Comparison of ENCODE assay signal across 25 cellular contexts in the genomic region with DNA sequence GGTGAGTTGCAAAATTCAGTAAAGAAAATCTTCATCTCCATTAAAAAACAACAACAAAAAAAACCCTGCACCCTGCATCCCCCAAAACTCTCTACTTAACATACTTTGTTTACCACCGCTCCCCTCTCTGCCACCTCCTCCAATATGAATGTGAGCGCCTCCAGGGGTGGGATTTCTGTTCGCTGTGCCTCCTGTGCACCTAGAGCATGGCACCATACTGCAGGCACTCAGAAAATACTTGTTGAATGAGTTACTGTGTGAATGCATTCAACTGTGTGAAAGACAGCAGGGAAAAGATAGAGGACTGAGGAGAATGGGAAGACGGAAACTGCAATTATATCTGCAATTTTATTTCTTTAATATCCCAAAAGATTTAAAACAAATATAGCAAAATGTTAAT. TPM values are rescaled to one million over a fixed set of nuclear protein-coding genes. Genes with fewer than 3 reads are reported as not detected.
DNase-seq lines count a peak whose midpoint lies in the region; ATAC-seq and TF ChIP-seq lines count a peak whose summit lies in the region.
"Had no signal": no experiment of that assay in that cellular context is flagged by ENCODE, and none has a peak within 500 bp of the region (broad histone marks: within the 10 kb centered on the region; RNA-seq: fewer than 3 reads in every experiment).

No MANE protein-coding gene starts in this region.

- H3T11ph ChIP-seq in H9 (ENCODE audit: low read length), result no peak overlapping the region

- H3K4me1 ChIP-seq in H9 (ENCODE audit: insufficient read depth, low read length), result peaks cover 6% of the 10 kb centered on the region; the same call in 1 of the 2 replicates

- H2AFZ ChIP-seq in H9 (ENCODE audit: low read length), result no peak overlapping the region

- H2AK5ac ChIP-seq in H9 (ENCODE audit: insufficient read length, low read length), result no peak overlapping the region

- H2BK120ac ChIP-seq in H9 (ENCODE audit: low read depth, low read length, poor library complexity, severe bottlenecking), result no peak overlapping the region

- CTCF ChIA-PET in activated CD8-positive, alpha-beta T cell treated with anti-CD3 and anti-CD28 coated beads for 36 hours (lab: Charles Lee), result no interaction called here
- CTCF ChIA-PET in activated CD8-positive, alpha-beta T cell treated with anti-CD3 and anti-CD28 coated beads, Interleukin-2, amount 10 ng/mL, durations not matched to agents 7 days and 5 days (lab: Charles Lee), result no interaction called here
- CTCF ChIA-PET in T-cell (lab: Charles Lee), result interaction anchor here in 1 of 2 donors (0.9 kb wide), 1 partner anchor 12 kb away, joined by 3 read pairs; no protein-coding TSS in a partner anchor

- no peak for TF ChIP-seq CTCF in activated CD8-positive, alpha-beta T cell treated with anti-CD3 and anti-CD28 coated beads for 36 hours (IDR thresholded peaks at IDR 0.05)
- TF ChIP-seq CTCF in H9 (conservative IDR thresholded peaks at IDR 0.05) (peak; percentile 22; the same call in 1 of the 3 replicates), lower leg skin (IDR thresholded peaks at IDR 0.05) (no peak)

- peaks cover 61% of the 10 kb centered on the region for H3K4me1 Mint-ChIP-seq in activated CD8-positive, alpha-beta T cell treated with anti-CD3 and anti-CD28 coated beads for 36 hours (ENCODE audit: low read depth)
- peaks cover 56% of the 10 kb centered on the region for H3K4me1 Mint-ChIP-seq in activated CD8-positive, alpha-beta T cell treated with anti-CD3 and anti-CD28 coated beads, Interleukin-2, amount 10 ng/mL, durations not matched to agents 7 days and 5 days (ENCODE audit: low read depth)
- H3K4me1 Mint-ChIP-seq in H9 (peaks cover 58 to 70% of the 10 kb centered on the region in 2 experiments), T-cell (peaks cover 56 to 67% (median 62%) of the 10 kb centered on the region in 3 donors)
- peaks cover 26% of the 10 kb centered on the region for H3K4me1 Mint-ChIP-seq in activated T-helper 17 cell treated with anti-CD3 and anti-CD28 coated beads, Interleukin-2, amount 50 U/mL, for 72 hours
- peaks cover 26 to 66% (median 59%) of the 10 kb centered on the region in 4 donors for H3K4me1 Mint-ChIP-seq in naive thymus-derived CD8-positive, alpha-beta T cell

- no peak overlapping the region for H3K18ac ChIP-seq in H9 (ENCODE audit: insufficient read length, low read depth, low read length)

- no peak for DNase-seq in activated CD8-positive, alpha-beta T cell treated with anti-CD3 and anti-CD28 coated beads for 36 hours
- no peak for DNase-seq in activated CD8-positive, alpha-beta T cell treated with anti-CD3 and anti-CD28 coated beads, Interleukin-2, amount 10 ng/mL, durations not matched to agents 7 days and 5 days
- DNase-seq in H9, result no peak
- no peak for DNase-seq in naive thymus-derived CD8-positive, alpha-beta T cell
- no peak for DNase-seq in lower leg skin (ENCODE audit: low spot score in 2 of 2)
- DNase-seq in epidermal melanocyte (ENCODE audit: insufficient read length, low spot score), result no peak
- no peak for DNase-seq in T-cell
- DNase-seq: activated CD4-positive, alpha-beta T cell treated with anti-CD3 and anti-CD28 coated beads, Interleukin-2, amount 50 U/mL, for 4 hours; DMS 273 treated with DMSO at 0.1 percent for 48 hours; effector CD8-positive, alpha-beta T cell; head of caudate nucleus; IMR-90; MG63; NCI-H146; NCI-H2227 treated with DMSO at 0.1 percent for 48 hours; NK-92 treated with Interleukin-12 subunit alpha and Interleukin-12 subunit beta, amount 100 ng/mL, for 24 hours; RPMI8226; tibial artery had no signal

- H3K9me3 ChIP-seq in H9 (ENCODE audit: control insufficient read depth, low read depth, low read length), result no peaks in the 10 kb centered on the region
- H3K9me3 ChIP-seq: BLaER1 treated with 17β-estradiol and CSF1 and Interleukin-3, amounts not matched to agents 10 nM and 100 nM; MG63; tibial artery had no signal

- H3K14ac ChIP-seq in H9 (ENCODE audit: insufficient read depth, low read length), result no peak overlapping the region

- H3K27me3 ChIP-seq in H9 (ENCODE audit: insufficient read depth, low read length), result no peaks in the 10 kb centered on the region
- H3K27me3 ChIP-seq: BLaER1 treated with 17β-estradiol and CSF1 and Interleukin-3, amounts not matched to agents 10 nM and 100 nM; MG63; tibial artery had no signal

- H4K8ac ChIP-seq in H9 (replicated peaks; ENCODE audit: insufficient read length, low read depth, low read length), result no peak overlapping the region

- H2BK5ac ChIP-seq in H9 (ENCODE audit: insufficient read length, low read length), result no peak overlapping the region

- H2BK12ac ChIP-seq in H9 (ENCODE audit: insufficient read length, low read depth, low read length), result no peak overlapping the region

- intact Hi-C loops in activated CD8-positive, alpha-beta T cell treated with anti-CD3 and anti-CD28 coated beads for 36 hours (cut with micrococcal nuclease), result no loop called here
- intact Hi-C loops in lower leg skin (cut with DNase I; ENCODE audit: low total_unique reads), result no loop called here

- H3K79me1 ChIP-seq in H9 (ENCODE audit: insufficient read depth, low read depth, low read length, poor library complexity, severe bottlenecking), result no peaks in the 10 kb centered on the region

- no peak overlapping the region for H3K27ac ChIP-seq in H9 (ENCODE audit: insufficient read length, low read depth, low read length)
- H3K27ac ChIP-seq: BLaER1 treated with 17β-estradiol and CSF1 and Interleukin-3, amounts not matched to agents 10 nM and 100 nM; tibial artery had no signal

- H2BK15ac ChIP-seq in H9 (ENCODE audit: low read depth, low read length), result no peak overlapping the region

- no peaks in the 10 kb centered on the region for H3K9me3 Mint-ChIP-seq in activated CD8-positive, alpha-beta T cell treated with anti-CD3 and anti-CD28 coated beads for 36 hours
- no peaks in the 10 kb centered on the region for H3K9me3 Mint-ChIP-seq in activated CD8-positive, alpha-beta T cell treated with anti-CD3 and anti-CD28 coated beads, Interleukin-2, amount 10 ng/mL, durations not matched to agents 7 days and 5 days (ENCODE audit: insufficient read depth)
- H3K9me3 Mint-ChIP-seq in H9 (no peaks in the 10 kb centered on the region), T-cell (no peaks in the 10 kb centered on the region)
- no peaks in the 10 kb centered on the region for H3K9me3 Mint-ChIP-seq in activated T-helper 17 cell treated with anti-CD3 and anti-CD28 coated beads, Interleukin-2, amount 50 U/mL, for 72 hours
- no peaks in the 10 kb centered on the region for H3K9me3 Mint-ChIP-seq in naive thymus-derived CD8-positive, alpha-beta T cell
- H3K9me3 Mint-ChIP-seq: central memory CD8-positive, alpha-beta T cell; stimulated activated memory B cell treated with anti-CD40 and anti-IgM and Interleukin-4, amounts not matched to agents 10 μg/mL and 1 μg/mL and 100 μg/mL, for 72 hours had no signal

- no peaks in the 10 kb centered on the region for H3K27me3 Mint-ChIP-seq in activated CD8-positive, alpha-beta T cell treated with anti-CD3 and anti-CD28 coated beads for 36 hours
- H3K27me3 Mint-ChIP-seq in activated CD8-positive, alpha-beta T cell treated with anti-CD3 and anti-CD28 coated beads, Interleukin-2, amount 10 ng/mL, durations not matched to agents 7 days and 5 days (ENCODE audit: low read depth), result no peaks in the 10 kb centered on the region
- H3K27me3 Mint-ChIP-seq in H9 (ENCODE audit: low read depth) (no peaks in the 10 kb centered on the region), T-cell (no peaks in the 10 kb centered on the region)
- no peaks in the 10 kb centered on the region for H3K27me3 Mint-ChIP-seq in activated T-helper 17 cell treated with anti-CD3 and anti-CD28 coated beads, Interleukin-2, amount 50 U/mL, for 72 hours
- H3K27me3 Mint-ChIP-seq in naive thymus-derived CD8-positive, alpha-beta T cell, result no peaks in the 10 kb centered on the region
- H3K27me3 Mint-ChIP-seq: central memory CD8-positive, alpha-beta T cell; stimulated activated memory B cell treated with anti-CD40 and anti-IgM and Interleukin-4, amounts not matched to agents 10 μg/mL and 1 μg/mL and 100 μg/mL, for 72 hours had no signal

- peaks cover 9% of the 10 kb centered on the region for H3K23me2 ChIP-seq in H9 (ENCODE audit: insufficient read length, low read depth, low read length, poor library complexity, severe bottlenecking)

- WGBS in H9 (ENCODE audit: extremely low coverage, insufficient read length, low lambda C conversion rate), result no CpG with 5 or more reads among the region's 4 CpGs
- 94% methylated on average over 4 of the region's 4 CpGs for WGBS in lower leg skin, 2 donors

- no peak overlapping the region for H2BK20ac ChIP-seq in H9 (ENCODE audit: low read depth, low read length, poor library complexity, severe bottlenecking)

- no peak overlapping the region for H3K23ac ChIP-seq in H9 (ENCODE audit: insufficient read length, low read depth, low read length)

- H3K56ac ChIP-seq in H9 (ENCODE audit: insufficient read length, low read depth, low read length), result no peak overlapping the region

- H4K20me1 ChIP-seq in H9 (ENCODE audit: control insufficient read depth, insufficient read depth, insufficient read length), result no peaks in the 10 kb centered on the region

- H4K5ac ChIP-seq in H9 (ENCODE audit: insufficient read length, low read depth, low read length), result no peak overlapping the region

- H3K4me2 ChIP-seq in H9 (ENCODE audit: insufficient read depth, insufficient read length, low read length), result peak overlapping the region; percentile 42

- peaks cover 44% of the 10 kb centered on the region; the same call in 1 of the 2 replicates for H3K79me2 ChIP-seq in H9 (ENCODE audit: insufficient read depth, low read length)

- H4K91ac ChIP-seq in H9 (ENCODE audit: insufficient read length, low read depth, low read length), result no peak overlapping the region

- H3K4ac ChIP-seq in H9 (ENCODE audit: low read depth, low read length), result no peak overlapping the region

- H3K27ac Mint-ChIP-seq in activated CD8-positive, alpha-beta T cell treated with anti-CD3 and anti-CD28 coated beads for 36 hours, result no peak overlapping the region
- H3K27ac Mint-ChIP-seq in activated CD8-positive, alpha-beta T cell treated with anti-CD3 and anti-CD28 coated beads, Interleukin-2, amount 10 ng/mL, durations not matched to agents 7 days and 5 days, result no peak overlapping the region
- H3K27ac Mint-ChIP-seq in H9 (peak overlapping the region; percentile 66 to 99 (median 88)), T-cell (no peak overlapping the region)
- no peak overlapping the region for H3K27ac Mint-ChIP-seq in activated T-helper 17 cell treated with anti-CD3 and anti-CD28 coated beads, Interleukin-2, amount 50 U/mL, for 72 hours
- H3K27ac Mint-ChIP-seq in naive thymus-derived CD8-positive, alpha-beta T cell, result no peak overlapping the region
- H3K27ac Mint-ChIP-seq: stimulated activated memory B cell treated with anti-CD40 and anti-IgM and Interleukin-4, amounts not matched to agents 10 μg/mL and 1 μg/mL and 100 μg/mL, for 72 hours had no signal

- POLR2A ChIA-PET in activated CD8-positive, alpha-beta T cell treated with anti-CD3 and anti-CD28 coated beads for 36 hours (lab: Charles Lee), result no interaction called here
- POLR2A ChIA-PET in activated CD8-positive, alpha-beta T cell treated with anti-CD3 and anti-CD28 coated beads, Interleukin-2, amount 10 ng/mL, durations not matched to agents 7 days and 5 days (lab: Charles Lee), result no interaction called here
- POLR2A ChIA-PET in naive thymus-derived CD8-positive, alpha-beta T cell (lab: Charles Lee), result no interaction called here
- POLR2A ChIA-PET in T-cell (lab: Charles Lee), result no interaction called here

- H3K36me3 Mint-ChIP-seq in activated CD8-positive, alpha-beta T cell treated with anti-CD3 and anti-CD28 coated beads for 36 hours (ENCODE audit: low read depth), result peaks cover 50% of the 10 kb centered on the region
- H3K36me3 Mint-ChIP-seq in activated CD8-positive, alpha-beta T cell treated with anti-CD3 and anti-CD28 coated beads, Interleukin-2, amount 10 ng/mL, durations not matched to agents 7 days and 5 days (ENCODE audit: low read depth), result peaks cover 54% of the 10 kb centered on the region
- H3K36me3 Mint-ChIP-seq in H9 (ENCODE audit: insufficient read depth in 1 of 3, low read depth in 3 of 3) (peaks cover 40 to 70% (median 67%) of the 10 kb centered on the region in 3 experiments; a peak in 6 of 7 replicates), T-cell (peaks cover 40% of the 10 kb centered on the region)
- peaks cover 75% of the 10 kb centered on the region for H3K36me3 Mint-ChIP-seq in activated T-helper 17 cell treated with anti-CD3 and anti-CD28 coated beads, Interleukin-2, amount 50 U/mL, for 72 hours (ENCODE audit: low read depth)
- H3K36me3 Mint-ChIP-seq in naive thymus-derived CD8-positive, alpha-beta T cell, result peaks cover 13 to 61% (median 31%) of the 10 kb centered on the region in 3 donors

- ATAC-seq in activated CD8-positive, alpha-beta T cell treated with anti-CD3 and anti-CD28 coated beads for 36 hours, result no peak
- ATAC-seq in activated CD8-positive, alpha-beta T cell treated with anti-CD3 and anti-CD28 coated beads, Interleukin-2, amount 10 ng/mL, durations not matched to agents 7 days and 5 days, result no peak
- ATAC-seq in activated T-helper 17 cell treated with anti-CD3 and anti-CD28 coated beads, Interleukin-2, amount 50 U/mL, for 72 hours (replicated peaks), result no peak
- ATAC-seq in naive thymus-derived CD8-positive, alpha-beta T cell, result no peak
- no peak for ATAC-seq in T-cell (replicated peaks in 1 of 4)
- ATAC-seq: stimulated activated memory B cell treated with anti-CD40 and anti-IgM and Interleukin-4, amounts not matched to agents 10 μg/mL and 1 μg/mL and 100 μg/mL, for 72 hours had no signal

- H3K4me3 Mint-ChIP-seq in activated CD8-positive, alpha-beta T cell treated with anti-CD3 and anti-CD28 coated beads for 36 hours, result peak overlapping the region; percentile 4
- no peak overlapping the region for H3K4me3 Mint-ChIP-seq in activated CD8-positive, alpha-beta T cell treated with anti-CD3 and anti-CD28 coated beads, Interleukin-2, amount 10 ng/mL, durations not matched to agents 7 days and 5 days
- H3K4me3 Mint-ChIP-seq in H9, result peak overlapping the region; percentile 62 to 77
- peak overlapping the region; percentile 2 for H3K4me3 Mint-ChIP-seq in activated T-helper 17 cell treated with anti-CD3 and anti-CD28 coated beads, Interleukin-2, amount 50 U/mL, for 72 hours
- peak overlapping the region in 6 of 10 donors; percentile 5 to 62 (median 17) for H3K4me3 Mint-ChIP-seq in naive thymus-derived CD8-positive, alpha-beta T cell
- peak overlapping the region in 1 of 3 donors; percentile 46 for H3K4me3 Mint-ChIP-seq in T-cell
- H3K4me3 Mint-ChIP-seq: central memory CD8-positive, alpha-beta T cell; stimulated activated memory B cell treated with anti-CD40 and anti-IgM and Interleukin-4, amounts not matched to agents 10 μg/mL and 1 μg/mL and 100 μg/mL, for 72 hours had no signal

- H3K4me3 ChIP-seq in lower leg skin (ENCODE audit: low read depth, poor library complexity, severe bottlenecking), result no peak overlapping the region
- H3K4me3 ChIP-seq: BLaER1 treated with 17β-estradiol and CSF1 and Interleukin-3, amounts not matched to agents 10 nM and 100 nM; MG63; tibial artery had no signal

- no peak overlapping the region for H3K9ac ChIP-seq in H9 (ENCODE audit: extremely low read depth, insufficient read length, low read length)
- H3K9ac ChIP-seq: BLaER1 treated with 17β-estradiol and CSF1 and Interleukin-3, amounts not matched to agents 10 nM and 100 nM had no signal

- no peak for TF ChIP-seq POLR2A in lower leg skin (IDR thresholded peaks at IDR 0.05)

RNA-seq across cellular contexts. Expression of gene CEBPZ, which starts 4.5 kb away (rescaled TPM):
- total RNA-seq in activated CD8-positive, alpha-beta T cell treated with anti-CD3 and anti-CD28 coated beads for 36 hours, result 10 to 100 TPM; 69.2 to 78.6 TPM
- 10 to 100 TPM; 46.7 to 54.4 TPM for total RNA-seq in activated CD8-positive, alpha-beta T cell treated with anti-CD3 and anti-CD28 coated beads, Interleukin-2, amount 10 ng/mL, durations not matched to agents 7 days and 5 days
- 252 and 281 TPM in 2 replicates for total RNA-seq in H9 (2021)
- 10 to 100 TPM; 55.6 to 68.3 TPM for total RNA-seq in activated T-helper 17 cell treated with anti-CD3 and anti-CD28 coated beads, Interleukin-2, amount 50 U/mL, for 72 hours
- total RNA-seq in naive thymus-derived CD8-positive, alpha-beta T cell, result 10 to 100 TPM; 88.4 to 98.5 TPM
- 10 to 100 TPM; 24.3 to 37.8 (median 25.7) TPM for polyA plus RNA-seq in naive thymus-derived CD8-positive, alpha-beta T cell
- total RNA-seq in lower leg skin, result 10 to 100 TPM; 21.0 to 28.5 (median 25.2) TPM
- 10 to 100 TPM; 50.6 to 61.5 (median 58.1) TPM for total RNA-seq in T-cell

RNA-seq across cellular contexts. Expression of gene NDUFAF7, which starts 4.6 kb away (rescaled TPM):
- total RNA-seq in activated CD8-positive, alpha-beta T cell treated with anti-CD3 and anti-CD28 coated beads for 36 hours, result 10 to 100 TPM; 18.4 to 22.5 TPM
- 10 to 100 TPM; 19.7 to 20.0 TPM for total RNA-seq in activated CD8-positive, alpha-beta T cell treated with anti-CD3 and anti-CD28 coated beads, Interleukin-2, amount 10 ng/mL, durations not matched to agents 7 days and 5 days
- total RNA-seq in H9 (2021) (103 and 108 TPM in 2 replicates), lower leg skin (10 to 100 TPM in 2 of 4 donors, 1 to 10 TPM in 2; 7.5 to 16.1 (median 12.7) TPM), T-cell (10 to 100 TPM; 20.2 to 30.3 (median 24.6) TPM)
- 10 to 100 TPM; 21.9 to 29.8 TPM for total RNA-seq in activated T-helper 17 cell treated with anti-CD3 and anti-CD28 coated beads, Interleukin-2, amount 50 U/mL, for 72 hours
- 10 to 100 TPM; 32.4 to 35.2 TPM for total RNA-seq in naive thymus-derived CD8-positive, alpha-beta T cell
- 1 to 10 TPM; 5.7 to 9.5 (median 8.4) TPM for polyA plus RNA-seq in naive thymus-derived CD8-positive, alpha-beta T cell

RNA-seq across cellular contexts. Expression of gene CEBPZOS, which starts 30.6 kb away (rescaled TPM):
- 10 to 100 TPM; 43.7 to 48.4 TPM for total RNA-seq in activated CD8-positive, alpha-beta T cell treated with anti-CD3 and anti-CD28 coated beads for 36 hours
- 10 to 100 TPM; 35.1 to 36.0 TPM for total RNA-seq in activated CD8-positive, alpha-beta T cell treated with anti-CD3 and anti-CD28 coated beads, Interleukin-2, amount 10 ng/mL, durations not matched to agents 7 days and 5 days
- total RNA-seq in H9 (2021) (0.64 and 1.5 TPM in 2 replicates), lower leg skin (10 to 100 TPM; 10.9 to 18.1 (median 16.6) TPM), T-cell (10 to 100 TPM; 23.9 to 40.1 (median 37.5) TPM)
- 10 to 100 TPM; 44.5 to 49.6 TPM for total RNA-seq in activated T-helper 17 cell treated with anti-CD3 and anti-CD28 coated beads, Interleukin-2, amount 50 U/mL, for 72 hours
- 10 to 100 TPM; 42.3 to 45.4 TPM for total RNA-seq in naive thymus-derived CD8-positive, alpha-beta T cell
- polyA plus RNA-seq in naive thymus-derived CD8-positive, alpha-beta T cell, result 10 to 100 TPM; 43.0 to 44.5 (median 43.8) TPM

RNA-seq across cellular contexts. Expression of gene SULT6B1, which starts 38.4 kb away (rescaled TPM):
- not detected for total RNA-seq in activated CD8-positive, alpha-beta T cell treated with anti-CD3 and anti-CD28 coated beads for 36 hours
- total RNA-seq in activated CD8-positive, alpha-beta T cell treated with anti-CD3 and anti-CD28 coated beads, Interleukin-2, amount 10 ng/mL, durations not matched to agents 7 days and 5 days, result not detected
- total RNA-seq in H9 (2021) (not detected in 2 replicates), lower leg skin (not detected), T-cell (not detected)
- total RNA-seq in activated T-helper 17 cell treated with anti-CD3 and anti-CD28 coated beads, Interleukin-2, amount 50 U/mL, for 72 hours, result not detected
- not detected for total RNA-seq in naive thymus-derived CD8-positive, alpha-beta T cell
- not detected for polyA plus RNA-seq in naive thymus-derived CD8-positive, alpha-beta T cell
- total RNA-seq: fibroblast of lung, IMR-90, kidney epithelial cell, mesenteric fat pad had no signal
- polyA plus RNA-seq: fibroblast of lung, IMR-90 had no signal

Comparison
In these comparisons a context has a peak if more than half of its experiments do, and no peak if none do; other contexts are left out.
1. H3K27ac Mint-ChIP-seq: peak in H9 (3 of 3); none in activated CD8-positive, alpha-beta T cell treated with anti-CD3 and anti-CD28 coated beads for 36 hours (single experiment), activated CD8-positive, alpha-beta T cell treated with anti-CD3 and anti-CD28 coated beads, Interleukin-2, amount 10 ng/mL, durations not matched to agents 7 days and 5 days (single experiment), activated T-helper 17 cell treated with anti-CD3 and anti-CD28 coated beads, Interleukin-2, amount 50 U/mL, for 72 hours (single experiment), naive thymus-derived CD8-positive, alpha-beta T cell (0 of 10) and T-cell (0 of 2).